ENCODE assay signal across 8 cellular contexts in the genomic region with DNA sequence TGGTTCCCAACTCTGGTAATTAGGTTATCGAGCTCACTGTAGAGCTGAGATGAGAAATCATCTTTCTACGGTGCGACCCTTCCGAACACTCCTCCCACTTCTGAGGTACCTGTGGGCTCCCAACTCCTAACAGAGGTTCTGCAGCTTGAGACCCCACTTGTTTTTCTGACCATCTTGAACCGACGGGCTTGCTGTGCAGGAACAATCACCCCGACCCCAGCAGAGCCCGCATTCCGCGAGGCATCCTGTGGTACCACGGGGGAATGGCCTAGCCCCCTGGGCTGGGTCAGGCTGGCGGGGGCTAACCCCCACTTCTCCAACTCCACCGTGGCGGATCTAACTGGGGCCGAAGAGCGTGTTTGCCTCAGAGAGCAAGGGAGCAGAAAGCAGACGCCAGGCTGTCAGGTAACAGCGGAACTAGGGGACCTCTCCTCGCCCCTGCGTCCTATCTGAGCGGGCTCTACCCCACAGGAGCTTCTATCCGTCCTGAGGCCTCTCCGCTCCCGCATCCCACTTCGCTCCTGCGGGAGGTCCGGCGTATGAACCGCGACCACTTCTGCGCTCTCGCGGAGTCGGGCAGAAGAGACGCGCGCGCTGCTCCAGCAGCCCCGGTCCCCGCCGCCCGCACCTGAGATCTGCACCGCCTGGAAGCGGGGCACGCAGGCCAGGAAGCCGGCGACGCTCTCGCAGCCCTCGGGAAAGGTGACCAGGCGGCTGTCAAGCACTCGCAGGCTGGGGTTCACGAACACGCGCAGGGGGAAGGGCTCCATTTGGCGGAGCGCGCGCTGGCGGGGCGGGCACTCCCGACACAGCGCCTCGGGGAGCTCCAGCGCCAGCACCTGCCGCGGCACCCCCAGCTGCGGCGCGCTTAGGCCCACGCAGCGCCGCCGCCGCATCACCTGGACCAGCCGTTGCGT. TPM values are rescaled to one million over a fixed set of nuclear protein-coding genes. Genes with fewer than 3 reads are reported as not detected.
DNase-seq lines count a peak whose midpoint lies in the region; ATAC-seq, FAIRE-seq and TF ChIP-seq lines count a peak whose summit lies in the region.

No MANE protein-coding gene starts in this region.

- TF ChIP-seq CTCF in PC-9 (conservative IDR thresholded peaks at IDR 0.05) = no peak
- no peak for TF ChIP-seq CTCF in astrocyte of the cerebellum (IDR thresholded peaks at IDR 0.05; ENCODE audit: low read depth, low read length, missing control alignments)
- no peak for TF ChIP-seq CTCF in keratinocyte (optimal IDR thresholded peaks at IDR 0.05 in 1 of 3, IDR thresholded peaks at IDR 0.05 in 1 of 3, conservative IDR thresholded peaks at IDR 0.05 in 1 of 3; ENCODE audit: extremely low read depth in 1 of 3, insufficient read depth in 2 of 3, low read length in 3 of 3)

- dilution Hi-C loops in keratinocyte (cut with MboI; ENCODE audit: extremely low pct_ligation_motif_present, low sequenced_read_pairs) = no loop called here

- peaks cover 29% of the 10 kb centered on the region for H3K36me3 ChIP-seq in PC-9 (ENCODE audit: low read depth)
- H3K36me3 ChIP-seq in keratinocyte (ENCODE audit: control insufficient read depth in 2 of 2, extremely low read depth in 1 of 2, insufficient read depth in 2 of 2, low read length in 2 of 2) = peaks cover 15 to 37% of the 10 kb centered on the region in 2 experiments

- peak; percentile 25 for ATAC-seq in GM18499 (IDR thresholded peaks at IDR 0.05; ENCODE audit: insufficient read depth, unreplicated experiment)
- ATAC-seq in HG02588 (IDR thresholded peaks at IDR 0.05; ENCODE audit: unreplicated experiment) = peak; percentile 33

- H3K79me2 ChIP-seq in PC-9 (ENCODE audit: low read depth) (peaks cover 54% of the 10 kb centered on the region), keratinocyte (ENCODE audit: control insufficient read depth, insufficient read depth, low read length) (peaks cover 53% of the 10 kb centered on the region)

- H3K4me2 ChIP-seq in PC-9 (peak overlapping the region; percentile 98), keratinocyte (ENCODE audit: control insufficient read depth, extremely low read depth, insufficient read depth, low read depth, low read length) (peak overlapping the region; percentile 99)

- H3K9me2 ChIP-seq in PC-9 (ENCODE audit: insufficient read depth) = no peaks in the 10 kb centered on the region

- H2AFZ ChIP-seq in PC-9 (peak overlapping the region; percentile 65; the same call in 1 of the 2 replicates), keratinocyte (ENCODE audit: control insufficient read depth, low read length) (no peak overlapping the region)

- BruUV-seq in PC-9 (replicated peaks; lab: Mats Ljungman, UMichigan) = TSS peak; percentile 21

- H3K4me3 ChIP-seq in PC-9 (peak overlapping the region; percentile 87), astrocyte of the cerebellum (ENCODE audit: low read depth, low read length) (peak overlapping the region; percentile 67), keratinocyte (ENCODE audit: control insufficient read depth in 2 of 3, extremely low read depth in 1 of 3, insufficient read depth in 2 of 3, low read depth in 1 of 3, low read length in 3 of 3) (peak overlapping the region; percentile 56 to 81 (median 69))

- H3K9me1 ChIP-seq in keratinocyte (ENCODE audit: control insufficient read depth, extremely low read depth, insufficient read depth, low read length) = no peaks in the 10 kb centered on the region

- H3K4me1 ChIP-seq in PC-9 (replicated peaks; ENCODE audit: insufficient read depth) (peaks cover 44% of the 10 kb centered on the region), keratinocyte (ENCODE audit: control insufficient read depth, extremely low read depth, insufficient read depth, low read length) (peaks cover 15% of the 10 kb centered on the region)

- CTCF ChIA-PET in PC-9 (lab: Charles Lee) = interaction anchor here (0.6 kb wide), 1 partner anchor 24 kb away, joined by 4 read pairs; no protein-coding TSS in a partner anchor

- POLR2A ChIA-PET in PC-9 (lab: Charles Lee; ENCODE audit: unreplicated experiment) = interaction anchor here (0.6 to 0.7 kb wide), 2 partner anchors 9 to 1150 kb away, joined by 4 to 6 read pairs; no protein-coding TSS in a partner anchor

- no peak for FAIRE-seq in keratinocyte (lab: Jason Lieb, UNC)

- intact Hi-C loops in PC-9 (cut with micrococcal nuclease; ENCODE audit: unreplicated experiment) = loop anchor here (1.0 to 10.0 kb wide), 2 partner anchors 10 to 435 kb away; partner anchors contain the start of genes COG8, NIP7 and WWP2

- in situ Hi-C loops in astrocyte of the cerebellum (cut with HindIII; ENCODE audit: low sequenced_read_pairs) = no loop called here

- peak overlapping the region; percentile 64; the same call in 1 of the 2 replicates for H3K27ac ChIP-seq in PC-9
- peak overlapping the region; percentile 24 for H3K27ac ChIP-seq in keratinocyte (ENCODE audit: control insufficient read depth, insufficient read depth, low read length)

- H3K27me3 ChIP-seq in PC-9 (ENCODE audit: insufficient read depth, low read depth) (no peaks in the 10 kb centered on the region), keratinocyte (ENCODE audit: control insufficient read depth, extremely low read depth, insufficient read depth, low read length) (no peaks in the 10 kb centered on the region)

- DNase-seq in PC-9 (no peak), astrocyte of the cerebellum (ENCODE audit: low read depth) (no peak), keratinocyte (ENCODE audit: low read depth, low spot score) (no peak), NCI-H128 (lab: John Stamatoyannopoulos, UW; ENCODE audit: unreplicated experiment) (no peak), SIG-M5 treated with dmso at 0.1 percent for 504 hours (lab: John Stamatoyannopoulos, UW; ENCODE audit: unreplicated experiment) (no peak)
- DNase-seq in stimulated activated CD4-positive, alpha-beta T cell treated with anti-CD3 and anti-CD28 coated beads, Interleukin-15, amount 100 ng/mL, for 24 hours = peak; percentile 55

- H3K9ac ChIP-seq in keratinocyte (ENCODE audit: control insufficient read depth, extremely low read depth, insufficient read depth, low read length) = peak overlapping the region; percentile 82

- peaks cover 49% of the 10 kb centered on the region for H4K20me1 ChIP-seq in PC-9 (ENCODE audit: insufficient read depth)
- peaks cover 8% of the 10 kb centered on the region for H4K20me1 ChIP-seq in keratinocyte (ENCODE audit: control insufficient read depth, extremely low read depth, insufficient read depth, low read length)

- no peaks in the 10 kb centered on the region for H3K9me3 ChIP-seq in PC-9 (ENCODE audit: insufficient read depth, low read depth)
- no peaks in the 10 kb centered on the region for H3K9me3 ChIP-seq in keratinocyte (ENCODE audit: control insufficient read depth, low read depth, low read length)

- H3F3A ChIP-seq in PC-9 (ENCODE audit: insufficient read depth, low read depth) = peaks cover 29% of the 10 kb centered on the region; the same call in 1 of the 2 replicates

RNA-seq across cellular contexts. Expression of gene PDF, which starts 0.8 kb away (rescaled TPM):
- 16.7 and 20.3 TPM in 2 replicates for total RNA-seq in PC-9 (2021)
- 3.0 to 8.8 TPM (median 4.1 TPM) in 3 replicates for polyA plus RNA-seq in keratinocyte
- polyA plus RNA-seq in keratinocyte (2011; ENCODE audit: low read depth) = 3.4 TPM
- polyA plus RNA-seq in keratinocyte (2011; cell fraction: cytosol; rRNA removed) = 1.8 and 5.4 TPM in 2 replicates
- 3.9 and 4.0 TPM in 2 replicates for polyA plus RNA-seq in keratinocyte (2011; cell fraction: nucleus; rRNA removed)
- polyA plus RNA-seq in keratinocyte (2012; ENCODE audit: low replicate concordance) = 2.4 and 8.4 TPM in 2 replicates
- 0.79 to 1.5 TPM (median 1.1 TPM) in 3 replicates for polyA minus RNA-seq in keratinocyte
- 7.1 TPM for polyA minus RNA-seq in keratinocyte (2011; cell fraction: cytosol; rRNA and poly(A)+ RNA removed)
- 2.1 and 2.4 TPM in 2 replicates for polyA minus RNA-seq in keratinocyte (2011; cell fraction: nucleus; rRNA and poly(A)+ RNA removed)

RNA-seq across cellular contexts. Expression of gene COG8, which starts 9.7 kb away (rescaled TPM):
- 39.9 and 41.9 TPM in 2 replicates for total RNA-seq in PC-9 (2021)
- 16.0 to 22.8 TPM (median 22.8 TPM) in 3 replicates for polyA plus RNA-seq in keratinocyte
- polyA plus RNA-seq in keratinocyte (2011; ENCODE audit: low read depth) = 4.8 TPM
- polyA plus RNA-seq in keratinocyte (2011; cell fraction: cytosol; rRNA removed) = 15.7 and 16.5 TPM in 2 replicates
- 25.1 and 29.0 TPM in 2 replicates for polyA plus RNA-seq in keratinocyte (2011; cell fraction: nucleus; rRNA removed)
- polyA plus RNA-seq in keratinocyte (2012; ENCODE audit: low replicate concordance) = 13.1 and 17.1 TPM in 2 replicates
- 23.3 to 36.5 TPM (median 23.9 TPM) in 3 replicates for polyA minus RNA-seq in keratinocyte
- polyA minus RNA-seq in keratinocyte (2011; cell fraction: cytosol; rRNA and poly(A)+ RNA removed) = 27.6 TPM
- polyA minus RNA-seq in keratinocyte (2011; cell fraction: nucleus; rRNA and poly(A)+ RNA removed) = 20.5 and 21.3 TPM in 2 replicates

RNA-seq across cellular contexts. Expression of gene NIP7, which starts 9.9 kb away (rescaled TPM):
- 23.6 and 29.5 TPM in 2 replicates for total RNA-seq in PC-9 (2021)
- polyA plus RNA-seq in keratinocyte = 17.2 to 31.3 TPM (median 26.9 TPM) in 3 replicates
- polyA plus RNA-seq in keratinocyte (2011; ENCODE audit: low read depth) = 24.3 TPM
- polyA plus RNA-seq in keratinocyte (2011; cell fraction: cytosol; rRNA removed) = 19.2 and 24.2 TPM in 2 replicates
- 17.7 and 18.7 TPM in 2 replicates for polyA plus RNA-seq in keratinocyte (2011; cell fraction: nucleus; rRNA removed)
- polyA plus RNA-seq in keratinocyte (2012; ENCODE audit: low replicate concordance) = 27.4 and 46.2 TPM in 2 replicates
- 11.8 to 29.7 TPM (median 18.2 TPM) in 3 replicates for polyA minus RNA-seq in keratinocyte
- polyA minus RNA-seq in keratinocyte (2011; cell fraction: cytosol; rRNA and poly(A)+ RNA removed) = 15.3 TPM
- polyA minus RNA-seq in keratinocyte (2011; cell fraction: nucleus; rRNA and poly(A)+ RNA removed) = 8.2 and 16.5 TPM in 2 replicates

RNA-seq across cellular contexts. Expression of gene VPS4A, which starts 18.5 kb away (rescaled TPM):
- 25.4 and 26.7 TPM in 2 replicates for total RNA-seq in PC-9 (2021)
- polyA plus RNA-seq in keratinocyte = 18.2 to 25.3 TPM (median 20.2 TPM) in 3 replicates
- polyA plus RNA-seq in keratinocyte (2011; ENCODE audit: low read depth) = 11.6 TPM
- polyA plus RNA-seq in keratinocyte (2011; cell fraction: cytosol; rRNA removed) = 24.5 and 31.2 TPM in 2 replicates
- 31.2 and 39.7 TPM in 2 replicates for polyA plus RNA-seq in keratinocyte (2011; cell fraction: nucleus; rRNA removed)
- 39.5 and 44.9 TPM in 2 replicates for polyA plus RNA-seq in keratinocyte (2012; ENCODE audit: low replicate concordance)
- polyA minus RNA-seq in keratinocyte = 26.6 to 37.6 TPM (median 27.9 TPM) in 3 replicates
- polyA minus RNA-seq in keratinocyte (2011; cell fraction: cytosol; rRNA and poly(A)+ RNA removed) = 25.3 TPM
- 11.6 and 15.4 TPM in 2 replicates for polyA minus RNA-seq in keratinocyte (2011; cell fraction: nucleus; rRNA and poly(A)+ RNA removed)

RNA-seq across cellular contexts. Expression of gene TMED6, which starts 22.0 kb away (rescaled TPM):
- 0.59 TPM in 1 of 2 replicates, not detected in the other for total RNA-seq in PC-9 (2021)
- polyA plus RNA-seq in keratinocyte = 0.09 to 0.22 TPM in 2 of 3 replicates, not detected in the other
- polyA plus RNA-seq in keratinocyte (2011; ENCODE audit: low read depth) = 0.61 TPM
- polyA plus RNA-seq in keratinocyte (2011; cell fraction: cytosol; rRNA removed) = 0.11 TPM in 1 of 2 replicates, not detected in the other
- polyA plus RNA-seq in keratinocyte (2011; cell fraction: nucleus; rRNA removed) = 0.48 and 1.1 TPM in 2 replicates
- polyA plus RNA-seq in keratinocyte (2012; ENCODE audit: low replicate concordance) = 0.59 and 0.74 TPM in 2 replicates
- polyA minus RNA-seq in keratinocyte = 0.32 TPM in 1 of 3 replicates, not detected in the others
- polyA minus RNA-seq in keratinocyte (2011; cell fraction: cytosol; rRNA and poly(A)+ RNA removed) = not detected
- polyA minus RNA-seq in keratinocyte (2011; cell fraction: nucleus; rRNA and poly(A)+ RNA removed) = 0.93 TPM in 1 of 2 replicates, not detected in the other
